ENCODE assay signal across 1 cellular context in the genomic region with DNA sequence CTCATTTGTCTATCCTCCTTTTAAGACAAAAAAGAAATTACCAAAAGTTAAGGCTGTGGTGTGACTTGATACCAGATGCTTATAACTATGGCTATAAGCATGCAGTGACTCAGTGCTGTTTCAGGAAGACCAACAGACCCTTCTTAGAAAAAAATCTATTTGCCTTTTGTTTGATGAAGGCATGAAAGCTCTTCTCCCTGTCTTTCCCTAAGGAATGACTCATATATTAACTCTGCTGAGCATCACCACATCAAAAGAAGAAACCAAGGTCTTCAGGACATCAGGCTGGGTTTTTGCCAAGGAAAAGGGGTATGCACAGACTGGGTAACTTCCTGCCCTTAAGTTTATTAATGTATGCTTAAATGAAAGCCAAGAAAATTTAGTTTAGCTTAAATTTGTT.
TF ChIP-seq lines count a peak whose summit lies in the region.

No MANE protein-coding gene starts in this region.

TF ChIP-seq in SK-N-SH, 30 proteins besides CTCF, POLR2A, EP300 and RAD21 (continued from another document):
- TF ChIP-seq, protein P1, sequence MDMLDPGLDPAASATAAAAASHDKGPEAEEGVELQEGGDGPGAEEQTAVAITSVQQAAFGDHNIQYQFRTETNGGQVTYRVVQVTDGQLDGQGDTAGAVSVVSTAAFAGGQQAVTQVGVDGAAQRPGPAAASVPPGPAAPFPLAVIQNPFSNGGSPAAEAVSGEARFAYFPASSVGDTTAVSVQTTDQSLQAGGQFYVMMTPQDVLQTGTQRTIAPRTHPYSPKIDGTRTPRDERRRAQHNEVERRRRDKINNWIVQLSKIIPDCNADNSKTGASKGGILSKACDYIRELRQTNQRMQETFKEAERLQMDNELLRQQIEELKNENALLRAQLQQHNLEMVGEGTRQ (IDR thresholded peaks at IDR 0.05; ENCODE audit: borderline replicate concordance, low read depth, low read length) = no peak
- no peak for TF ChIP-seq MXI1 (IDR thresholded peaks at IDR 0.05; ENCODE audit: low read depth, low read length)
- TF ChIP-seq, protein P2, sequence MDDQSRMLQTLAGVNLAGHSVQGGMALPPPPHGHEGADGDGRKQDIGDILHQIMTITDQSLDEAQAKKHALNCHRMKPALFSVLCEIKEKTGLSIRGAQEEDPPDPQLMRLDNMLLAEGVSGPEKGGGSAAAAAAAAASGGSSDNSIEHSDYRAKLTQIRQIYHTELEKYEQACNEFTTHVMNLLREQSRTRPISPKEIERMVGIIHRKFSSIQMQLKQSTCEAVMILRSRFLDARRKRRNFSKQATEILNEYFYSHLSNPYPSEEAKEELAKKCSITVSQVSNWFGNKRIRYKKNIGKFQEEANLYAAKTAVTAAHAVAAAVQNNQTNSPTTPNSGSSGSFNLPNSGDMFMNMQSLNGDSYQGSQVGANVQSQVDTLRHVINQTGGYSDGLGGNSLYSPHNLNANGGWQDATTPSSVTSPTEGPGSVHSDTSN (IDR thresholded peaks at IDR 0.05) = peak; percentile 97
- TF ChIP-seq, protein P3, sequence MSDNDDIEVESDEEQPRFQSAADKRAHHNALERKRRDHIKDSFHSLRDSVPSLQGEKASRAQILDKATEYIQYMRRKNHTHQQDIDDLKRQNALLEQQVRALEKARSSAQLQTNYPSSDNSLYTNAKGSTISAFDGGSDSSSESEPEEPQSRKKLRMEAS (IDR thresholded peaks at IDR 0.05; ENCODE audit: low read depth) = peak; percentile 89
- peak; percentile 99 for TF ChIP-seq TCF12 (IDR thresholded peaks at IDR 0.05)
- TF ChIP-seq MEF2A (IDR thresholded peaks at IDR 0.05; ENCODE audit: borderline replicate concordance, low read depth) = peak; percentile 89
- peak; percentile 75 for TF ChIP-seq REST (IDR thresholded peaks at IDR 0.05; ENCODE audit: low read depth, low read length)
- TF ChIP-seq TEAD4 (IDR thresholded peaks at IDR 0.05; ENCODE audit: borderline replicate concordance, insufficient read depth) = peak; percentile 94
- peak; percentile 74 for TF ChIP-seq ELF1 (IDR thresholded peaks at IDR 0.05)
- peak; percentile 89 for TF ChIP-seq ZBTB33 (IDR thresholded peaks at IDR 0.05; ENCODE audit: borderline replicate concordance, low read depth)
